In genomic region chr22:50432131-50432870, GRCh38 we compare ENCODE assay signal across 19 cellular contexts. TPM values are rescaled to one million over a fixed set of nuclear protein-coding genes. Genes with fewer than 3 reads are reported as not detected.
A peak's percentile ranks its signal among the peaks of the same experiment; 100 is the strongest.
DNase-seq lines count a peak whose midpoint lies in the region; ATAC-seq and TF ChIP-seq lines count a peak whose summit lies in the region.
"Had no signal": no experiment of that assay in that cellular context is flagged by ENCODE, and none has a peak within 500 bp of the region (broad histone marks: within the 10 kb centered on the region; RNA-seq: fewer than 3 reads in every experiment).

No MANE protein-coding gene starts in this region.

- H3K27me3 Mint-ChIP-seq in Caco-2 (ENCODE audit: insufficient read depth, unreplicated experiment), result no peaks in the 10 kb centered on the region
- H3K27me3 Mint-ChIP-seq: CD4-positive, CD25-positive, alpha-beta regulatory T cell had no signal

- POLR2A ChIA-PET in Caco-2 (lab: Charles Lee), result no interaction called here

- peak overlapping the region; percentile 75 for H3K27ac Mint-ChIP-seq in Caco-2 (ENCODE audit: unreplicated experiment)
- H3K27ac Mint-ChIP-seq: CD4-positive, CD25-positive, alpha-beta regulatory T cell had no signal

- intact Hi-C loops in Caco-2 (cut with micrococcal nuclease; ENCODE audit: unreplicated experiment), result no loop called here
- intact Hi-C loops in colonic mucosa (cut with DNase I), result no loop called here

- no peak overlapping the region for H3K27ac ChIP-seq in colonic mucosa
- H3K27ac ChIP-seq: GM23248 had no signal

- no TSS peak for BruUV-seq in Caco-2 (replicated peaks; lab: Mats Ljungman, UMichigan)

- no peak overlapping the region for H3K9ac ChIP-seq in colonic mucosa (ENCODE audit: low read depth in 2 of 2, low read length in 2 of 2)
- H3K9ac ChIP-seq: GM23248 had no signal

- TF ChIP-seq CTCF in Caco-2 (IDR thresholded peaks at IDR 0.05; ENCODE audit: insufficient read depth in 1 of 2, low read depth in 1 of 2, low read length in 1 of 2, severe bottlenecking in 1 of 2, unreplicated experiment in 1 of 2), result no peak
- TF ChIP-seq CTCF in GM06990 (IDR thresholded peaks at IDR 0.05; ENCODE audit: insufficient read depth, low read length, poor library complexity, severe bottlenecking), result no peak
- TF ChIP-seq CTCF in omental fat pad (IDR thresholded peaks at IDR 0.05), result no peak
- no peak for TF ChIP-seq CTCF in colonic mucosa (IDR thresholded peaks at IDR 0.05)

- DNase-seq in Caco-2, result no peak
- DNase-seq in GM06990 (ENCODE audit: extremely low read depth, insufficient read length), result peak; percentile 8
- no peak for DNase-seq in omental fat pad (ENCODE audit: low spot score)
- DNase-seq in colonic mucosa, result no peak
- DNase-seq in foreskin melanocyte, result no peak
- DNase-seq: CD4-positive, CD25-positive, alpha-beta regulatory T cell; DMS 273 treated with DMSO at 0.1 percent for 48 hours; DMS79 treated with DMSO at 0.1 percent for 48 hours; GM23248; IMR-90; Karpas-422; NCI-H1694; NCI-H446; NCI-H526 treated with DMSO at 0.1 percent for 48 hours; SHP77 had no signal

- H3K4me3 ChIP-seq in Caco-2 (ENCODE audit: low read depth, low read length) (no peak overlapping the region), GM06990 (replicated peaks; ENCODE audit: low read depth, low read length) (no peak overlapping the region), colonic mucosa (no peak overlapping the region)
- H3K4me3 ChIP-seq: GM23248, HAP-1 had no signal

- no peaks in the 10 kb centered on the region for H3K4me1 ChIP-seq in Caco-2
- no peaks in the 10 kb centered on the region for H3K4me1 ChIP-seq in colonic mucosa
- H3K4me1 ChIP-seq: HAP-1 had no signal

- CTCF ChIA-PET in Caco-2 (lab: Charles Lee), result no interaction called here

- H3K4me1 Mint-ChIP-seq in Caco-2 (ENCODE audit: low read depth, unreplicated experiment), result no peaks in the 10 kb centered on the region
- H3K4me1 Mint-ChIP-seq: CD4-positive, CD25-positive, alpha-beta regulatory T cell had no signal

- no peaks in the 10 kb centered on the region for H3K27me3 ChIP-seq in Caco-2 (replicated peaks; ENCODE audit: control insufficient read depth, insufficient read depth, low read length)
- H3K27me3 ChIP-seq in GM06990 (replicated peaks; ENCODE audit: control insufficient read depth, insufficient read depth, low read length), result no peaks in the 10 kb centered on the region
- H3K27me3 ChIP-seq in colonic mucosa, result no peaks in the 10 kb centered on the region

- H3K36me3 Mint-ChIP-seq in Caco-2 (ENCODE audit: insufficient read depth, unreplicated experiment), result peaks cover 53% of the 10 kb centered on the region

- peaks cover 7% of the 10 kb centered on the region for H3K36me3 ChIP-seq in Caco-2 (ENCODE audit: control insufficient read depth, insufficient read depth, low read length)
- H3K36me3 ChIP-seq in GM06990 (ENCODE audit: control insufficient read depth, insufficient read depth, low read length), result peaks cover 40% of the 10 kb centered on the region
- H3K36me3 ChIP-seq in colonic mucosa, result peaks cover 22% of the 10 kb centered on the region

- H3K9me3 ChIP-seq in Caco-2 (no peaks in the 10 kb centered on the region), colonic mucosa (no peaks in the 10 kb centered on the region)
- H3K9me3 ChIP-seq: HAP-1 had no signal

- ATAC-seq in esophagus mucosa, result peak; percentile 6
- peak; percentile 21 for ATAC-seq in omental fat pad (ENCODE audit: low FRiP score)
- no peak for ATAC-seq in HG03442 (IDR thresholded peaks at IDR 0.05; ENCODE audit: unreplicated experiment)

- no peak overlapping the region for H3K4me3 Mint-ChIP-seq in Caco-2 (ENCODE audit: unreplicated experiment)
- H3K4me3 Mint-ChIP-seq: CD4-positive, CD25-positive, alpha-beta regulatory T cell had no signal

- H3K9me3 Mint-ChIP-seq in Caco-2 (ENCODE audit: unreplicated experiment), result no peaks in the 10 kb centered on the region

RNA-seq across cellular contexts. Expression of gene SBF1, which starts 42.5 kb away (rescaled TPM):
- total RNA-seq in Caco-2 (2022), result 77.8 and 82.8 TPM in 2 replicates
- 55.0 TPM for total RNA-seq in esophagus mucosa
- total RNA-seq in omental fat pad, result 10 to 100 TPM; 37.5 to 66.8 (median 43.8) TPM
- total RNA-seq in colonic mucosa, result 100 to 1,000 TPM in 1 of 2 donors, 10 to 100 TPM in 1; 68.3 to 101 TPM

RNA-seq across cellular contexts. Expression of gene ADM2, which starts 49.0 kb away (rescaled TPM):
- total RNA-seq in Caco-2 (2022), result 28.8 and 30.5 TPM in 2 replicates
- 11.7 TPM for total RNA-seq in esophagus mucosa
- under 1 TPM in 1 of 4 donors, not detected in 3; 0.12 TPM for total RNA-seq in omental fat pad
- total RNA-seq in colonic mucosa, result 1 to 10 TPM; 4.4 to 5.1 TPM

RNA-seq across cellular contexts. Expression of gene MIOX, which starts 54.4 kb away (rescaled TPM):
- total RNA-seq in Caco-2 (2022) (0.32 TPM in 1 of 2 replicates, not detected in the other), esophagus mucosa (not detected), omental fat pad (not detected), colonic mucosa (not detected)
- total RNA-seq: CD4-positive, CD25-positive, alpha-beta regulatory T cell; GM23248; IMR-90; M059J had no signal

Comparison
In these comparisons a context has a peak if more than half of its experiments do, and no peak if none do; other contexts are left out.
1. RNA of gene ADM2, which starts 49.0 kb away (total RNA-seq): 28.8 to 30.5 TPM in Caco-2, 11.7 TPM in esophagus mucosa (single experiment) and 4.4 to 5.1 TPM in colonic mucosa; 0.12 TPM in omental fat pad; every median in the first group is over 4 times any median in the second.